In genomic region chr5:271828-272167, GRCh38 we compare ENCODE assay signal across 8 cellular contexts. TPM values are rescaled to one million over a fixed set of nuclear protein-coding genes. Genes with fewer than 3 reads are reported as not detected.
DNase-seq lines count a peak whose midpoint lies in the region; ATAC-seq, FAIRE-seq and TF ChIP-seq lines count a peak whose summit lies in the region.
"Not testable (repeated sequence)": the region's sequence is repeated elsewhere in the genome, so short reads cannot be mapped to it uniquely, and the experiment has no call there.

No MANE protein-coding gene starts in this region.

- peak overlapping the region; percentile 90 for H3K27ac Mint-ChIP-seq in activated CD4-positive, alpha-beta memory T cell treated with anti-CD3 and anti-CD28 coated beads, Interleukin-2, amount 10 ng/mL, durations not matched to agents 7 days and 5 days

- CTCF ChIA-PET in A549 (lab: Yijun Ruan, JAX), result interaction anchor here (1.4 kb wide), 1 partner anchor 84 kb away, joined by 6 read pairs; no protein-coding TSS in a partner anchor
- CTCF ChIA-PET in activated CD4-positive, alpha-beta memory T cell treated with anti-CD3 and anti-CD28 coated beads, Interleukin-2, amount 10 ng/mL, durations not matched to agents 7 days and 5 days (lab: Charles Lee), result interaction anchor here (1.0 to 2.1 kb wide), 4 partner anchors 52 to 174 kb away, joined by 3 to 8 read pairs (median 4); no protein-coding TSS in a partner anchor

- not testable (repeated sequence) for H3K9me3 Mint-ChIP-seq in activated CD4-positive, alpha-beta memory T cell treated with anti-CD3 and anti-CD28 coated beads, Interleukin-2, amount 10 ng/mL, durations not matched to agents 7 days and 5 days

- no CpG with 5 or more reads among the region's 41 CpGs for WGBS in A549 (ENCODE audit: missing lambda C conversion rate)

- H3K36me3 ChIP-seq in cardiac muscle cell, result not testable (repeated sequence)
- peaks cover 3 to 11% of the 10 kb centered on the region in 2 donors for H3K36me3 ChIP-seq in mucosa of rectum (ENCODE audit: control insufficient read depth in 2 of 2, insufficient read depth in 2 of 2, low read length in 2 of 2)

- not testable (repeated sequence) for H3K9me3 ChIP-seq in A549; cardiac muscle cell (ENCODE audit: low read depth); mucosa of rectum (ENCODE audit: control insufficient read depth in 2 of 2, low read length in 2 of 2)

- H3K9ac ChIP-seq in mucosa of rectum (ENCODE audit: low read depth in 1 of 2, low read length in 2 of 2), result peak overlapping the region; percentile 70 to 74

- H3K27ac ChIP-seq in A549, result peak overlapping the region; percentile 95 to 98
- peak overlapping the region; percentile 36 for H3K27ac ChIP-seq in caudate nucleus (ENCODE audit: low read depth, low read length)
- H3K27ac ChIP-seq in cardiac muscle cell, result peak overlapping the region; percentile 86
- H3K27ac ChIP-seq in mucosa of rectum (ENCODE audit: low read depth in 2 of 2, low read length in 2 of 2), result peak overlapping the region; percentile 74 to 84
- H3K27ac ChIP-seq in skin epidermis, result peak overlapping the region; percentile 87 to 99 (median 96)

- not testable (repeated sequence) for ATAC-seq in A549
- peak; percentile 6 for ATAC-seq in GM19372 (IDR thresholded peaks at IDR 0.05; ENCODE audit: low read depth, unreplicated experiment)

- not testable (repeated sequence) for TF ChIP-seq RAD21 in A549 (conservative IDR thresholded peaks at IDR 0.05 in 1 of 2, IDR thresholded peaks at IDR 0.05 in 1 of 2)

- TF ChIP-seq POLR2A in A549 (IDR thresholded peaks at IDR 0.05; ENCODE audit: low read length), result not testable (repeated sequence)

- H3K4me3 Mint-ChIP-seq in activated CD4-positive, alpha-beta memory T cell treated with anti-CD3 and anti-CD28 coated beads, Interleukin-2, amount 10 ng/mL, durations not matched to agents 7 days and 5 days, result peak overlapping the region; percentile 83

- peak overlapping the region; percentile 82 for H3K4me2 ChIP-seq in A549

- H3K4me3 ChIP-seq in A549, result peak overlapping the region; percentile 85
- H3K4me3 ChIP-seq in LNCaP clone FGC (ENCODE audit: low read depth, low read length), result peak overlapping the region; percentile 80
- H3K4me3 ChIP-seq in cardiac muscle cell, result peak overlapping the region; percentile 92
- peak overlapping the region; percentile 73 to 84 for H3K4me3 ChIP-seq in mucosa of rectum (ENCODE audit: low read length in 2 of 2)
- peak overlapping the region; percentile 59 to 99 (median 93) for H3K4me3 ChIP-seq in skin epidermis

- H3K27me3 Mint-ChIP-seq in activated CD4-positive, alpha-beta memory T cell treated with anti-CD3 and anti-CD28 coated beads, Interleukin-2, amount 10 ng/mL, durations not matched to agents 7 days and 5 days, result not testable (repeated sequence)

- FAIRE-seq in A549 (lab: Jason Lieb, UNC), result not testable (repeated sequence)

- TF ChIP-seq CTCF in A549 (IDR thresholded peaks at IDR 0.05); LNCaP clone FGC (IDR thresholded peaks at IDR 0.05; ENCODE audit: control insufficient read depth, extremely low read depth, insufficient read depth); cardiac muscle cell (IDR thresholded peaks at IDR 0.05; ENCODE audit: low read depth, low read length): not testable (repeated sequence)

- peaks cover 46% of the 10 kb centered on the region for H3K4me1 Mint-ChIP-seq in activated CD4-positive, alpha-beta memory T cell treated with anti-CD3 and anti-CD28 coated beads, Interleukin-2, amount 10 ng/mL, durations not matched to agents 7 days and 5 days

- DNase-seq in A549 (ENCODE audit: low read depth in 1 of 2, low spot score in 1 of 2); LNCaP clone FGC (ENCODE audit: low read depth); activated CD4-positive, alpha-beta memory T cell treated with anti-CD3 and anti-CD28 coated beads, Interleukin-2, amount 10 ng/mL, durations not matched to agents 7 days and 5 days; caudate nucleus (lab: John Stamatoyannopoulos, UW); cardiac muscle cell (ENCODE audit: low read depth in 1 of 2, low spot score in 1 of 2): not testable (repeated sequence)

- H3K4me1 ChIP-seq in A549, result peaks cover 14% of the 10 kb centered on the region; the same call in 2 of the 3 replicates
- not testable (repeated sequence) for H3K4me1 ChIP-seq in cardiac muscle cell (ENCODE audit: low read depth); mucosa of rectum (ENCODE audit: control insufficient read depth in 2 of 2, insufficient read depth in 2 of 2, low read length in 2 of 2)

- H3K27me3 ChIP-seq in cardiac muscle cell; mucosa of rectum (ENCODE audit: control insufficient read depth in 2 of 2, insufficient read depth in 2 of 2, low read length in 2 of 2): not testable (repeated sequence)

- not testable (repeated sequence) for TF ChIP-seq EP300 in A549 (IDR thresholded peaks at IDR 0.05)

- H3K36me3 Mint-ChIP-seq in activated CD4-positive, alpha-beta memory T cell treated with anti-CD3 and anti-CD28 coated beads, Interleukin-2, amount 10 ng/mL, durations not matched to agents 7 days and 5 days (ENCODE audit: low read depth), result peaks cover 41% of the 10 kb centered on the region

- POLR2A ChIA-PET in A549 (lab: Yijun Ruan, JAX), result interaction anchor here (1.0 to 1.7 kb wide), 8 partner anchors 11 to 171 kb away, joined by 4 to 20 read pairs (median 6); partner anchors contain the start of genes AHRR, CCDC127, EXOC3 and LRRC14B
- POLR2A ChIA-PET in activated CD4-positive, alpha-beta memory T cell treated with anti-CD3 and anti-CD28 coated beads, Interleukin-2, amount 10 ng/mL, durations not matched to agents 7 days and 5 days (lab: Charles Lee), result interaction anchor here (0.8 to 3.4 kb wide), 15 partner anchors 11 to 621 kb away, joined by 3 to 28 read pairs (median 4); partner anchors contain the start of genes AHRR, BRD9, CCDC127 and LRRC14B

TF ChIP-seq in A549, 52 proteins besides CTCF, POLR2A, EP300 and RAD21:
- peak in 1 of 2 experiments; percentile 18; a peak in 1 of 5 replicates for TF ChIP-seq JUN (IDR thresholded peaks at IDR 0.05)

RNA-seq across cellular contexts. Expression of gene PDCD6, which starts 0.4 kb away (rescaled TPM):
- polyA plus RNA-seq in A549 (2011; rRNA removed) (234 and 273 TPM in 2 replicates), A549 (2017; fragmentation: RNase III; extraction: RNeasy Plus Mini Kit Qiagen cat#74134 plus additional on column Dnase treatment) (174 to 184 TPM (median 174 TPM) in 3 replicates), cardiac muscle cell (115 and 145 TPM in 2 replicates)
- polyA plus RNA-seq in A549 (2012; cell fraction: cytosol; rRNA removed), result 336 and 362 TPM in 2 replicates
- polyA plus RNA-seq in A549 (2012; cell fraction: nucleus; rRNA removed), result 211 and 239 TPM in 2 replicates
- polyA minus RNA-seq in A549 (2011; rRNA and poly(A)+ RNA removed), result 106 and 151 TPM in 2 replicates
- 10 to 100 TPM; 85.3 to 90.4 TPM for total RNA-seq in activated CD4-positive, alpha-beta memory T cell treated with anti-CD3 and anti-CD28 coated beads, Interleukin-2, amount 10 ng/mL, durations not matched to agents 7 days and 5 days
- total RNA-seq in cardiac muscle cell, result 69.6 and 101 TPM in 2 replicates

RNA-seq across cellular contexts. Expression of gene AHRR, which starts 49.7 kb away (rescaled TPM):
- 1.2 and 1.4 TPM in 2 replicates for polyA plus RNA-seq in A549 (2011; rRNA removed)
- polyA plus RNA-seq in A549 (2012; cell fraction: cytosol; rRNA removed), result 2.2 and 3.8 TPM in 2 replicates
- polyA plus RNA-seq in A549 (2012; cell fraction: nucleus; rRNA removed), result 7.3 and 7.8 TPM in 2 replicates
- polyA plus RNA-seq in A549 (2017; fragmentation: RNase III; extraction: RNeasy Plus Mini Kit Qiagen cat#74134 plus additional on column Dnase treatment), result 1.7 to 2.3 TPM (median 1.8 TPM) in 3 replicates
- 0.70 and 1.5 TPM in 2 replicates for polyA minus RNA-seq in A549 (2011; rRNA and poly(A)+ RNA removed)
- 10 to 100 TPM; 23.6 to 24.6 TPM for total RNA-seq in activated CD4-positive, alpha-beta memory T cell treated with anti-CD3 and anti-CD28 coated beads, Interleukin-2, amount 10 ng/mL, durations not matched to agents 7 days and 5 days
- 1.2 and 1.4 TPM in 2 replicates for total RNA-seq in cardiac muscle cell
- 0.34 and 0.99 TPM in 2 replicates for polyA plus RNA-seq in cardiac muscle cell

RNA-seq across cellular contexts. Expression of gene SDHA, which starts 53.7 kb away (rescaled TPM):
- 115 and 122 TPM in 2 replicates for polyA plus RNA-seq in A549 (2011; rRNA removed)
- 110 and 113 TPM in 2 replicates for polyA plus RNA-seq in A549 (2012; cell fraction: cytosol; rRNA removed)
- 173 and 186 TPM in 2 replicates for polyA plus RNA-seq in A549 (2012; cell fraction: nucleus; rRNA removed)
- polyA plus RNA-seq in A549 (2017; fragmentation: RNase III; extraction: RNeasy Plus Mini Kit Qiagen cat#74134 plus additional on column Dnase treatment), result 131 to 134 TPM (median 134 TPM) in 3 replicates
- polyA minus RNA-seq in A549 (2011; rRNA and poly(A)+ RNA removed), result 160 and 184 TPM in 2 replicates
- 100 to 1,000 TPM; 144 to 150 TPM for total RNA-seq in activated CD4-positive, alpha-beta memory T cell treated with anti-CD3 and anti-CD28 coated beads, Interleukin-2, amount 10 ng/mL, durations not matched to agents 7 days and 5 days
- total RNA-seq in cardiac muscle cell, result 207 and 247 TPM in 2 replicates
- polyA plus RNA-seq in cardiac muscle cell, result 328 and 410 TPM in 2 replicates

RNA-seq across cellular contexts. Expression of gene CCDC127, which starts 53.8 kb away (rescaled TPM):
- polyA plus RNA-seq in A549 (2011; rRNA removed) (5.1 and 5.2 TPM in 2 replicates), A549 (2017; fragmentation: RNase III; extraction: RNeasy Plus Mini Kit Qiagen cat#74134 plus additional on column Dnase treatment) (5.6 to 6.2 TPM (median 6.2 TPM) in 3 replicates), cardiac muscle cell (15.9 and 19.3 TPM in 2 replicates)
- 3.1 and 3.2 TPM in 2 replicates for polyA plus RNA-seq in A549 (2012; cell fraction: cytosol; rRNA removed)
- polyA plus RNA-seq in A549 (2012; cell fraction: nucleus; rRNA removed), result 2.8 and 3.6 TPM in 2 replicates
- polyA minus RNA-seq in A549 (2011; rRNA and poly(A)+ RNA removed), result 4.5 and 4.8 TPM in 2 replicates
- 1 to 10 TPM; 5.6 to 6.5 TPM for total RNA-seq in activated CD4-positive, alpha-beta memory T cell treated with anti-CD3 and anti-CD28 coated beads, Interleukin-2, amount 10 ng/mL, durations not matched to agents 7 days and 5 days
- 6.4 and 11.3 TPM in 2 replicates for total RNA-seq in cardiac muscle cell

Comparison
In these comparisons a context has a peak if more than half of its experiments do, and no peak if none do; other contexts are left out.
1. H3K27ac ChIP-seq: peak in every context shown above with its lines; median percentile 96 in A549; 96 in skin epidermis; 86 in cardiac muscle cell; 79 in mucosa of rectum; 36 in caudate nucleus.
2. RNA of gene AHRR, which starts 49.7 kb away (total RNA-seq): 23.6 to 24.6 TPM in activated CD4-positive, alpha-beta memory T cell treated with anti-CD3 and anti-CD28 coated beads, Interleukin-2, amount 10 ng/mL, durations not matched to agents 7 days and 5 days; 1.2 to 1.4 TPM in cardiac muscle cell; every median in the first group is over 10 times any median in the second.
3. Peak in every context shown above with its lines, with median percentiles within 50 percentile points of each other: H3K4me3 ChIP-seq.